ENCODE assay signal across 8 cellular contexts in genomic region chr11:73875840-73876239, GRCh38. TPM values are rescaled to one million over a fixed set of nuclear protein-coding genes. Genes with fewer than 3 reads are reported as not detected.
DNase-seq lines count a peak whose midpoint lies in the region; ATAC-seq lines count a peak whose summit lies in the region.

No MANE protein-coding gene starts in this region.

- H3K4me1 Mint-ChIP-seq in activated CD4-positive, alpha-beta T cell treated with anti-CD3 and anti-CD28 coated beads for 36 hours = peaks cover 32% of the 10 kb centered on the region
- H3K4me1 Mint-ChIP-seq in activated CD8-positive, alpha-beta T cell treated with anti-CD3 and anti-CD28 coated beads, Interleukin-2, amount 10 ng/mL, durations not matched to agents 7 days and 5 days (ENCODE audit: low read depth) = peaks cover 41% of the 10 kb centered on the region

- peak overlapping the region; percentile 93 for H3K4me3 Mint-ChIP-seq in activated CD4-positive, alpha-beta T cell treated with anti-CD3 and anti-CD28 coated beads for 36 hours
- H3K4me3 Mint-ChIP-seq in activated CD8-positive, alpha-beta T cell treated with anti-CD3 and anti-CD28 coated beads, Interleukin-2, amount 10 ng/mL, durations not matched to agents 7 days and 5 days = peak overlapping the region; percentile 96

- peak overlapping the region; percentile 95 for H3K27ac ChIP-seq in iPS-18a (ENCODE audit: low read length)
- H3K27ac ChIP-seq in subcutaneous abdominal adipose tissue (ENCODE audit: low read depth, low read length) = peak overlapping the region; percentile 83
- H3K27ac ChIP-seq in substantia nigra (ENCODE audit: low read depth, low read length, poor library complexity, severe bottlenecking) = no peak overlapping the region

- peaks cover 41% of the 10 kb centered on the region for H3K36me3 Mint-ChIP-seq in activated CD4-positive, alpha-beta T cell treated with anti-CD3 and anti-CD28 coated beads for 36 hours (ENCODE audit: low read depth)
- H3K36me3 Mint-ChIP-seq in activated CD8-positive, alpha-beta T cell treated with anti-CD3 and anti-CD28 coated beads, Interleukin-2, amount 10 ng/mL, durations not matched to agents 7 days and 5 days (ENCODE audit: low read depth) = peaks cover 37% of the 10 kb centered on the region

- ATAC-seq in activated CD4-positive, alpha-beta T cell treated with anti-CD3 and anti-CD28 coated beads for 36 hours = no peak
- ATAC-seq in activated CD8-positive, alpha-beta T cell treated with anti-CD3 and anti-CD28 coated beads, Interleukin-2, amount 10 ng/mL, durations not matched to agents 7 days and 5 days = no peak
- ATAC-seq in HG03280 (IDR thresholded peaks at IDR 0.05; ENCODE audit: unreplicated experiment) = no peak

- H3K4me1 ChIP-seq in iPS-18a (ENCODE audit: control insufficient read depth, low read depth, low read length) (peaks cover 7% of the 10 kb centered on the region), subcutaneous abdominal adipose tissue (ENCODE audit: control insufficient read depth in 5 of 5, insufficient read depth in 5 of 5, low read length in 5 of 5) (peaks cover 4 to 25% (median 19%) of the 10 kb centered on the region in 5 donors)

- H3K27me3 ChIP-seq in iPS-18a (ENCODE audit: control insufficient read depth, insufficient read depth, low read length) (no peaks in the 10 kb centered on the region), subcutaneous abdominal adipose tissue (ENCODE audit: control insufficient read depth in 5 of 5, insufficient read depth in 4 of 5, low read length in 5 of 5) (no peaks in the 10 kb centered on the region)

- POLR2A ChIA-PET in activated CD4-positive, alpha-beta T cell treated with anti-CD3 and anti-CD28 coated beads for 36 hours (lab: Charles Lee) = no interaction called here
- POLR2A ChIA-PET in activated CD8-positive, alpha-beta T cell treated with anti-CD3 and anti-CD28 coated beads, Interleukin-2, amount 10 ng/mL, durations not matched to agents 7 days and 5 days (lab: Charles Lee) = no interaction called here

- peak; percentile 19 for DNase-seq in activated CD4-positive, alpha-beta T cell treated with anti-CD3 and anti-CD28 coated beads for 36 hours
- DNase-seq in activated CD4-positive, alpha-beta T cell treated with anti-CD3 and anti-CD28 coated beads for 1 hour = no peak
- no peak for DNase-seq in activated CD8-positive, alpha-beta T cell treated with anti-CD3 and anti-CD28 coated beads, Interleukin-2, amount 10 ng/mL, durations not matched to agents 7 days and 5 days
- DNase-seq in substantia nigra (lab: John Stamatoyannopoulos, UW) (no peak), NCI-H1436 treated with DMSO at 0.1 percent for 48 hours (lab: John Stamatoyannopoulos, UW) (no peak)

- H3K9ac ChIP-seq in iPS-18a (ENCODE audit: low read length) = peak overlapping the region; percentile 100
- H3K9ac ChIP-seq in subcutaneous abdominal adipose tissue (ENCODE audit: low read length in 5 of 5) = peak overlapping the region; percentile 70 to 94 (median 88)

- peak overlapping the region; percentile 89 for H3K4me3 ChIP-seq in iPS-18a (ENCODE audit: low read length)
- H3K4me3 ChIP-seq in subcutaneous abdominal adipose tissue (ENCODE audit: low read depth in 1 of 5, low read length in 5 of 5) = peak overlapping the region; percentile 93 to 99 (median 95)

- intact Hi-C loops in activated CD4-positive, alpha-beta T cell treated with anti-CD3 and anti-CD28 coated beads for 36 hours (cut with DNase I, micrococcal nuclease) = loop anchor here (1.0 to 5.0 kb wide), 13 partner anchors 87 to 1064 kb away; partner anchors contain the start of genes C2CD3 (in 2 of the 2), PPME1 (in 2 of the 2), RAB6A (in 2 of the 2) and ATG16L2 (in 1 of the 2)

- CTCF ChIA-PET in activated CD4-positive, alpha-beta T cell treated with anti-CD3 and anti-CD28 coated beads for 36 hours (lab: Charles Lee) = no interaction called here
- CTCF ChIA-PET in activated CD8-positive, alpha-beta T cell treated with anti-CD3 and anti-CD28 coated beads, Interleukin-2, amount 10 ng/mL, durations not matched to agents 7 days and 5 days (lab: Charles Lee) = no interaction called here

- peaks cover 33% of the 10 kb centered on the region for H3K36me3 ChIP-seq in iPS-18a (ENCODE audit: control insufficient read depth, low read depth, low read length)
- H3K36me3 ChIP-seq in subcutaneous abdominal adipose tissue (ENCODE audit: control insufficient read depth in 5 of 5, insufficient read depth in 5 of 5, low read length in 5 of 5) = peaks cover 0 to 33% (median 22%) of the 10 kb centered on the region in 5 donors

- H3K27me3 Mint-ChIP-seq in activated CD4-positive, alpha-beta T cell treated with anti-CD3 and anti-CD28 coated beads for 36 hours = no peaks in the 10 kb centered on the region
- no peaks in the 10 kb centered on the region for H3K27me3 Mint-ChIP-seq in activated CD8-positive, alpha-beta T cell treated with anti-CD3 and anti-CD28 coated beads, Interleukin-2, amount 10 ng/mL, durations not matched to agents 7 days and 5 days (ENCODE audit: low read depth)

- no peaks in the 10 kb centered on the region for H3K9me3 Mint-ChIP-seq in activated CD4-positive, alpha-beta T cell treated with anti-CD3 and anti-CD28 coated beads for 36 hours (ENCODE audit: low read depth)
- no peaks in the 10 kb centered on the region for H3K9me3 Mint-ChIP-seq in activated CD8-positive, alpha-beta T cell treated with anti-CD3 and anti-CD28 coated beads, Interleukin-2, amount 10 ng/mL, durations not matched to agents 7 days and 5 days (ENCODE audit: insufficient read depth)

- peak overlapping the region; percentile 100 for H3K27ac Mint-ChIP-seq in activated CD4-positive, alpha-beta T cell treated with anti-CD3 and anti-CD28 coated beads for 36 hours
- peak overlapping the region; percentile 99 for H3K27ac Mint-ChIP-seq in activated CD8-positive, alpha-beta T cell treated with anti-CD3 and anti-CD28 coated beads, Interleukin-2, amount 10 ng/mL, durations not matched to agents 7 days and 5 days

- H3K9me3 ChIP-seq in iPS-18a (ENCODE audit: control insufficient read depth, low read depth, low read length) (no peaks in the 10 kb centered on the region), subcutaneous abdominal adipose tissue (ENCODE audit: control insufficient read depth in 5 of 5, low read length in 5 of 5) (no peaks in the 10 kb centered on the region)

RNA-seq across cellular contexts. Expression of gene COA4, which starts 0.8 kb away (rescaled TPM):
- 100 to 1,000 TPM; 103 to 112 TPM for total RNA-seq in activated CD4-positive, alpha-beta T cell treated with anti-CD3 and anti-CD28 coated beads for 36 hours
- 10 to 100 TPM; 62.0 to 67.7 TPM for total RNA-seq in activated CD8-positive, alpha-beta T cell treated with anti-CD3 and anti-CD28 coated beads, Interleukin-2, amount 10 ng/mL, durations not matched to agents 7 days and 5 days

RNA-seq across cellular contexts. Expression of gene PAAF1, which starts 1.0 kb away (rescaled TPM):
- total RNA-seq in activated CD4-positive, alpha-beta T cell treated with anti-CD3 and anti-CD28 coated beads for 36 hours = 10 to 100 TPM; 34.2 to 34.8 TPM
- total RNA-seq in activated CD8-positive, alpha-beta T cell treated with anti-CD3 and anti-CD28 coated beads, Interleukin-2, amount 10 ng/mL, durations not matched to agents 7 days and 5 days = 10 to 100 TPM; 17.9 to 19.6 TPM
